ENCODE assay signal across 9 cellular contexts in the genomic region with DNA sequence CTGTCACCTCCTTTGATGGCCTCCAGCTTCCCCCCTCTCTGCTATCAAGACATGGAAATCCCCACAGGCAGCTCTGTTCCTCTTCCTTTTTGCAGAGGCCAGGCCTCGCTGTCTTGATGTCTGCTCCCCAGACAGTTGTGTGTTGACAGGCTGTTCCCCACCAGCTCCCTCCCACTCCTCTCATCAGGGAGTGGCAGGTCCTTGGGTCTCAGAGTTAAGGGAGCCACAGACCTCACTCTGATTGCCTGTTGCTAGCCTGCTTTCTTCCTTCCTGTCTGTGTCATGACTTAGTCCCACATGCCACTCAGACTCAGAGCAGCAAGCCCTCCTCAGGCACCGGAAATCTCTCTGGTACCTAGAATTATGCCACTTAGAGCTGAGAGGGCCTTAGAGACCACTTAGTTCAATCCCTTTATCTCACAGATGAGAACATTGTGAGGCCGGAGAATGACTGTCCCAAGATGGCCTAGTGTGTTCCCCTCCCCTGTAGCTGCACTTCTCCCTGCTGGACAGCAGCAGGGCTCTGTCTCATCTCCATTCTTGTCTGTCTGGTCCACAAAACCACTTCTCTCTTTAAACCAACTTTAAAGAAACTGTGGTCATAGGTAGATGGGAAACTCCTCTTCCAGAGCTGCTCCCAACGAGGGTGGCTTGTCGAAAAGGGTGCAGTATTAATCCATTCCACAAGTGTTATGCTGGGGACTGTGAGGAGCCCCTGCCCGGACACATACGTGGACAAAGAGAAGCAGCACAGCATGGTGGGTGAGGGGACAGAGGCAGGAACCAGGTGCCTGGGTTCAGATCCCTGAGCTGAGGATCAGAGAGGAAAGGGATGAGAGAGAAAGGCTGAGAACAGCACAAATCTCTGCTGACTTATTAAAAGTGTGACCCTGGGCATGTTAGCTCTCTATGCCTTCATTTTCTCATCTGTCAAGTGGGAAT. TPM values are rescaled to one million over a fixed set of nuclear protein-coding genes. Genes with fewer than 3 reads are reported as not detected.
DNase-seq lines count a peak whose midpoint lies in the region; ATAC-seq and TF ChIP-seq lines count a peak whose summit lies in the region.
"Had no signal": no experiment of that assay in that cellular context is flagged by ENCODE, and none has a peak within 500 bp of the region (broad histone marks: within the 10 kb centered on the region; RNA-seq: fewer than 3 reads in every experiment).

No MANE protein-coding gene starts in this region.

- peaks cover 39% of the 10 kb centered on the region for H3K4me1 ChIP-seq in lower lobe of right lung
- peaks cover 21% of the 10 kb centered on the region for H3K4me1 ChIP-seq in mammary epithelial cell (ENCODE audit: insufficient read depth, low read length)
- no peaks in the 10 kb centered on the region for H3K4me1 ChIP-seq in breast epithelium

- CTCF ChIA-PET in mammary epithelial cell (lab: Charles Lee; ENCODE audit: low non-redundant PET) = no interaction called here

- in situ Hi-C loops in mammary epithelial cell (cut with MboI; ENCODE audit: low sequenced_read_pairs in 2 of 2) = no loop called here

- no peak overlapping the region for H3K4me3 ChIP-seq in lower lobe of right lung
- no peak overlapping the region for H3K4me3 ChIP-seq in mammary epithelial cell (replicated peaks in 1 of 3; ENCODE audit: insufficient read depth in 1 of 3, low read depth in 2 of 3, low read length in 3 of 3)
- no peak overlapping the region for H3K4me3 ChIP-seq in breast epithelium

- TF ChIP-seq CTCF in lower lobe of right lung (IDR thresholded peaks at IDR 0.05) (no peak), mammary epithelial cell (conservative IDR thresholded peaks at IDR 0.05 in 1 of 2, IDR thresholded peaks at IDR 0.05 in 1 of 2; ENCODE audit: extremely low read depth in 1 of 2, insufficient read depth in 1 of 2, low read depth in 1 of 2, low read length in 2 of 2) (no peak), breast epithelium (IDR thresholded peaks at IDR 0.05) (no peak)

- intact Hi-C loops in lower lobe of right lung (cut with DNase I) = no loop called here
- intact Hi-C loops in mammary epithelial cell (cut with micrococcal nuclease) = no loop called here
- intact Hi-C loops in breast epithelium (cut with DNase I; ENCODE audit: low total_unique reads) = no loop called here

- H3K79me2 ChIP-seq in mammary epithelial cell (ENCODE audit: insufficient read depth, low read length) = peaks cover 19% of the 10 kb centered on the region

- ATAC-seq in GM18508 (IDR thresholded peaks at IDR 0.05; ENCODE audit: insufficient read depth, unreplicated experiment) = peak; percentile 50
- ATAC-seq in HG02610 (IDR thresholded peaks at IDR 0.05; ENCODE audit: unreplicated experiment) = peak; percentile 60
- ATAC-seq in lower lobe of right lung = peak; percentile 15 to 27
- ATAC-seq: Panc1 had no signal

- no peak overlapping the region for H3K4me2 ChIP-seq in mammary epithelial cell (ENCODE audit: insufficient read depth, low read depth, low read length)

- BruUV-seq in mammary epithelial cell (replicated peaks; lab: Mats Ljungman, UMichigan) = no TSS peak

- no peaks in the 10 kb centered on the region for H3K27me3 ChIP-seq in lower lobe of right lung (ENCODE audit: low read depth)
- no peaks in the 10 kb centered on the region for H3K27me3 ChIP-seq in mammary epithelial cell (ENCODE audit: insufficient read depth, low read length)
- no peaks in the 10 kb centered on the region for H3K27me3 ChIP-seq in breast epithelium

- H3K9ac ChIP-seq in mammary epithelial cell (ENCODE audit: insufficient read depth, low read length) = no peak overlapping the region

- WGBS in mammary epithelial cell (ENCODE audit: low coverage, missing lambda C conversion rate) = 83% methylated on average over 7 of the region's 7 CpGs

- H3K27ac ChIP-seq in lower lobe of right lung (peak overlapping the region; percentile 27), mammary epithelial cell (ENCODE audit: insufficient read depth, low read depth, low read length) (no peak overlapping the region), breast epithelium (no peak overlapping the region)

- no peak overlapping the region for H2AFZ ChIP-seq in mammary epithelial cell (ENCODE audit: low read depth, low read length)

- H3K36me3 ChIP-seq in lower lobe of right lung (peaks cover 30% of the 10 kb centered on the region), mammary epithelial cell (ENCODE audit: insufficient read depth, low read length) (peaks cover 6% of the 10 kb centered on the region), breast epithelium (no peaks in the 10 kb centered on the region)

- H4K20me1 ChIP-seq in mammary epithelial cell (ENCODE audit: insufficient read depth, low read length) = no peaks in the 10 kb centered on the region

- DNase-seq in NCI-H82 (lab: John Stamatoyannopoulos, UW) (peak; percentile 73), lower lobe of right lung (no peak), mammary epithelial cell (no peak), breast epithelium (ENCODE audit: low spot score in 2 of 2) (no peak), epidermal melanocyte (ENCODE audit: insufficient read length, low spot score) (no peak)
- peak; percentile 67 for DNase-seq in activated T-cell treated with anti-CD3 and anti-CD28 coated beads, Interleukin-2, amount 50 U/mL, for 1 hour

- H3K9me3 ChIP-seq in lower lobe of right lung = no peaks in the 10 kb centered on the region
- H3K9me3 ChIP-seq in mammary epithelial cell (replicated peaks; ENCODE audit: insufficient read depth, low read length) = no peaks in the 10 kb centered on the region
- H3K9me3 ChIP-seq in breast epithelium = no peaks in the 10 kb centered on the region

- no peak for TF ChIP-seq POLR2A in breast epithelium (IDR thresholded peaks at IDR 0.05)

- dilution Hi-C loops in mammary epithelial cell (cut with HindIII; ENCODE audit: low sequenced_read_pairs) = no loop called here

RNA-seq across cellular contexts. Expression of gene AMPD3, which starts 4.2 kb away (rescaled TPM):
- total RNA-seq in lower lobe of right lung = 9.8 TPM
- total RNA-seq in mammary epithelial cell = 1 to 10 TPM; 6.7 to 8.2 TPM
- polyA plus RNA-seq in mammary epithelial cell = 5.3 TPM
- polyA minus RNA-seq in mammary epithelial cell = 37.1 TPM
- 1 to 10 TPM; 6.2 to 6.6 (median 6.4) TPM for total RNA-seq in breast epithelium

Comparison
In these comparisons a context has a peak if more than half of its experiments do, and no peak if none do; other contexts are left out.
1. DNase-seq: peak in NCI-H82 (single experiment) and activated T-cell treated with anti-CD3 and anti-CD28 coated beads, Interleukin-2, amount 50 U/mL, for 1 hour (single experiment); none in lower lobe of right lung (single experiment), mammary epithelial cell (single experiment), breast epithelium (0 of 2) and epidermal melanocyte (single experiment).
2. Peak in every context shown above with its lines, with median percentiles within 50 percentile points of each other: ATAC-seq.